20 cellular contexts compared by ENCODE assay signal in the genomic region with DNA sequence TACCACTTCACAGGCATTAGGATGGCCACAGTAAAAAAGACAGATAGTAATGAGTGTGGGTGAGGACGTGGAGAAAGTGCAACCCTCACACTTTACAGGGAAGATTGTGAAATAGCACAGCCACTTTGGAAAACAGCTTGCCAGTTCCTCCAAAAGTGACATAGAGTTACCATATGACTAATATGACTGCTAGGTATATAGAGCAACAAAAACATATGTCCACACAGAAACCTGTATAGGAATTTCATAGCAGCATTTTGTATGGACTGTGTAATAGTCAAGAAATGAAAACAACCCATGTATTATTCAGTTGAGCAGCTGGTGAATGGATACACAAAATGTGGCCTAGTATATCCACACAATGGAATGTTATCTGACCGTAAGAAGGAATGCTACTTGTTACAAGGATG. TPM values are rescaled to one million over a fixed set of nuclear protein-coding genes. Genes with fewer than 3 reads are reported as not detected.
DNase-seq lines count a peak whose midpoint lies in the region; ATAC-seq and TF ChIP-seq lines count a peak whose summit lies in the region.
"Had no signal": no experiment of that assay in that cellular context is flagged by ENCODE, and none has a peak within 500 bp of the region (broad histone marks: within the 10 kb centered on the region; RNA-seq: fewer than 3 reads in every experiment).

No MANE protein-coding gene starts in this region.

- H3K27ac ChIP-seq in esophagus squamous epithelium (peak overlapping the region; percentile 40 to 90 (median 74)), uterus (no peak overlapping the region)
- H3K27ac ChIP-seq: parathyroid adenoma, PC-9 had no signal

- intact Hi-C loops in esophagus squamous epithelium (cut with DNase I) = no loop called here
- intact Hi-C loops in natural killer cell (cut with micrococcal nuclease) = no loop called here
- intact Hi-C loops in uterus (cut with DNase I; ENCODE audit: low total_unique reads) = no loop called here

- no peaks in the 10 kb centered on the region for H3K36me3 ChIP-seq in esophagus squamous epithelium
- H3K36me3 ChIP-seq in uterus = no peaks in the 10 kb centered on the region
- H3K36me3 ChIP-seq: BE2C had no signal

- H3K27me3 ChIP-seq in esophagus squamous epithelium (no peaks in the 10 kb centered on the region), uterus (no peaks in the 10 kb centered on the region)
- H3K27me3 ChIP-seq: BE2C had no signal

- no peak for TF ChIP-seq CTCF in esophagus squamous epithelium (IDR thresholded peaks at IDR 0.05)
- TF ChIP-seq CTCF in natural killer cell (IDR thresholded peaks at IDR 0.05) = no peak
- no peak for TF ChIP-seq CTCF in uterus (IDR thresholded peaks at IDR 0.05)

- H3K27me3 Mint-ChIP-seq in natural killer cell (ENCODE audit: low read depth in 2 of 2) = no peaks in the 10 kb centered on the region
- H3K27me3 Mint-ChIP-seq: activated T-cell treated with anti-CD3 and anti-CD28 coated beads, Interleukin-2, amount 50 U/mL, for 24 hours; T-cell had no signal

- WGBS in esophagus squamous epithelium, 2 donors = 50 to 60% methylated on average over 2 of the region's 2 CpGs

- H3K9me3 ChIP-seq in esophagus squamous epithelium (no peaks in the 10 kb centered on the region), uterus (no peaks in the 10 kb centered on the region)
- H3K9me3 ChIP-seq: BE2C had no signal

- H3K4me3 Mint-ChIP-seq in natural killer cell = no peak overlapping the region
- H3K4me3 Mint-ChIP-seq: activated T-cell treated with anti-CD3 and anti-CD28 coated beads, Interleukin-2, amount 50 U/mL, for 24 hours; mesothelial cell of epicardium; T-cell had no signal

- peaks cover 76 to 80% of the 10 kb centered on the region in 2 donors for H3K4me1 Mint-ChIP-seq in natural killer cell

- H3K9me3 Mint-ChIP-seq in natural killer cell = no peaks in the 10 kb centered on the region
- H3K9me3 Mint-ChIP-seq: activated T-cell treated with anti-CD3 and anti-CD28 coated beads, Interleukin-2, amount 50 U/mL, for 24 hours; T-cell had no signal

- H3K36me3 Mint-ChIP-seq in natural killer cell = no peaks in the 10 kb centered on the region
- H3K36me3 Mint-ChIP-seq: mesothelial cell of epicardium, T-cell had no signal

- DNase-seq in GM04503 (ENCODE audit: low read depth) (peak; percentile 27), SIG-M5 (lab: John Stamatoyannopoulos, UW) (peak; percentile 32), esophagus squamous epithelium (lab: John Stamatoyannopoulos, UW) (no peak), natural killer cell (no peak), uterus (no peak), 8988T (no peak), kidney tubule cell (ENCODE audit: low spot score) (no peak)
- DNase-seq: activated CD4-positive, alpha-beta T cell treated with anti-CD3 and anti-CD28 coated beads for 48 hours; activated T-cell treated with anti-CD3 and anti-CD28 coated beads, Interleukin-2, amount 50 U/mL, for 24 hours; BE2C; cortex of kidney; DMS53; foreskin fibroblast; NCI-H226; PC-9; T-cell had no signal

- H3K4me3 ChIP-seq in esophagus squamous epithelium (no peak overlapping the region), uterus (no peak overlapping the region)
- H3K4me3 ChIP-seq: PC-9 had no signal

- peak overlapping the region; percentile 92 to 96 for H3K27ac Mint-ChIP-seq in natural killer cell
- H3K27ac Mint-ChIP-seq: activated T-cell treated with anti-CD3 and anti-CD28 coated beads, Interleukin-2, amount 50 U/mL, for 24 hours; mesothelial cell of epicardium; T-cell had no signal

- TF ChIP-seq POLR2A in esophagus squamous epithelium (IDR thresholded peaks at IDR 0.05) (no peak), uterus (IDR thresholded peaks at IDR 0.05) (no peak)

- peaks cover 56 to 84% (median 58%) of the 10 kb centered on the region in 3 donors for H3K4me1 ChIP-seq in esophagus squamous epithelium
- H3K4me1 ChIP-seq in uterus = peaks cover 7 to 8% of the 10 kb centered on the region in 2 donors

- ATAC-seq in natural killer cell = no peak
- ATAC-seq in GM21737 (IDR thresholded peaks at IDR 0.05; ENCODE audit: unreplicated experiment) = no peak
- ATAC-seq: HCT116, T-cell had no signal

RNA-seq across cellular contexts. Expression of gene LBR, which starts 30.4 kb away (rescaled TPM):
- total RNA-seq in esophagus squamous epithelium = 10 to 100 TPM; 39.8 to 50.0 (median 42.9) TPM
- total RNA-seq in natural killer cell = 100 to 1,000 TPM; 161 to 179 (median 178) TPM
- total RNA-seq in uterus = 100 to 1,000 TPM in 2 of 4 donors, 10 to 100 TPM in 2; 55.1 to 178 (median 92.6) TPM

Comparison
In these comparisons a context has a peak if more than half of its experiments do, and no peak if none do; other contexts are left out.
1. DNase-seq: peak in GM04503 (single experiment) and SIG-M5 (single experiment); none in esophagus squamous epithelium (single experiment), natural killer cell (single experiment), uterus (0 of 2), 8988T (single experiment) and kidney tubule cell (single experiment).
2. H3K27ac ChIP-seq: peak in esophagus squamous epithelium (4 of 4); none in uterus (0 of 2).